8 cellular contexts compared by ENCODE assay signal in the genomic region with DNA sequence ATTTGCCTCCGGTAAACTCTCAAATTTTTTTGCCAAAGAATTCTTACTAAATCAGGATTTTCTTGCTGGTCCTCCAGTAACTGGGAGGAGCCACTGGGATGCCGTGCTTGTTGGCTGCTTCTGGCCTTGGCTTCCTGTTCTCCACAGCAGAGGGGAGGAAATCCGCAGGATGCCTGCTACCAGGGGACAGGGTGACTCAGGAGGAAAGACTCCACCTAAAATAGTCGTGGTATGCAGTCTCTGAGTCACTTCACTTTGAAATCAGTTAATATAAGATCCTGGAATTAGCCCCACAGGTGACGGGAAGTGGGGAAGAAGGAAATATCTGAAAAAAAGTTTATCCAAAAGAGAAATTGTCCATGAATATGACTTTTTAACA. TPM values are rescaled to one million over a fixed set of nuclear protein-coding genes. Genes with fewer than 3 reads are reported as not detected.
DNase-seq lines count a peak whose midpoint lies in the region; ATAC-seq and TF ChIP-seq lines count a peak whose summit lies in the region.

No MANE protein-coding gene starts in this region.

- H3K9me3 ChIP-seq in Caco-2, result no peaks in the 10 kb centered on the region
- H3K9me3 ChIP-seq in liver (ENCODE audit: control insufficient read depth in 4 of 4, low read length in 3 of 4), result no peaks in the 10 kb centered on the region

- peaks cover 19% of the 10 kb centered on the region for H3K4me1 Mint-ChIP-seq in Caco-2 (ENCODE audit: low read depth, unreplicated experiment)
- peaks cover 0 to 2% (median 0%) of the 10 kb centered on the region in 4 donors for H3K4me1 Mint-ChIP-seq in naive thymus-derived CD8-positive, alpha-beta T cell

- H3K9me3 Mint-ChIP-seq in Caco-2 (ENCODE audit: unreplicated experiment), result no peaks in the 10 kb centered on the region
- H3K9me3 Mint-ChIP-seq in naive thymus-derived CD8-positive, alpha-beta T cell, result no peaks in the 10 kb centered on the region

- H3K9ac ChIP-seq in liver (ENCODE audit: low read depth in 1 of 2, low read length in 2 of 2), result peak overlapping the region in 1 of 2 donors; percentile 27

- H3K36me3 ChIP-seq in Caco-2 (ENCODE audit: control insufficient read depth, insufficient read depth, low read length), result no peaks in the 10 kb centered on the region
- no peaks in the 10 kb centered on the region for H3K36me3 ChIP-seq in liver (ENCODE audit: control insufficient read depth in 4 of 4, insufficient read depth in 3 of 4, low read depth in 1 of 4, low read length in 3 of 4)

- peaks cover 31% of the 10 kb centered on the region for H3K4me1 ChIP-seq in Caco-2
- H3K4me1 ChIP-seq in liver (ENCODE audit: control insufficient read depth in 4 of 4, insufficient read depth in 4 of 4, low read length in 3 of 4), result peaks cover 4 to 13% (median 11%) of the 10 kb centered on the region in 4 donors

- peak in 1 of 2 donors; percentile 22 for TF ChIP-seq RAD21 in liver (IDR thresholded peaks at IDR 0.05)

- H3K4me3 Mint-ChIP-seq in Caco-2 (ENCODE audit: unreplicated experiment), result peak overlapping the region; percentile 30
- no peak overlapping the region for H3K4me3 Mint-ChIP-seq in naive thymus-derived CD8-positive, alpha-beta T cell

- H3K4me3 ChIP-seq in Caco-2 (ENCODE audit: low read depth, low read length), result no peak overlapping the region
- no peak overlapping the region for H3K4me3 ChIP-seq in liver (ENCODE audit: low read depth in 1 of 3, low read length in 3 of 3)

- DNase-seq in Caco-2, result peak; percentile 74 to 90
- peak; percentile 90 to 96 for DNase-seq in NCI-H2081 (lab: John Stamatoyannopoulos, UW)
- DNase-seq in GF-D8 (lab: John Stamatoyannopoulos, UW), result no peak
- DNase-seq in naive thymus-derived CD8-positive, alpha-beta T cell, result no peak
- no peak for DNase-seq in GM20000 (ENCODE audit: low spot score)

- H3K36me3 Mint-ChIP-seq in Caco-2 (ENCODE audit: insufficient read depth, unreplicated experiment), result peaks cover 10% of the 10 kb centered on the region
- H3K36me3 Mint-ChIP-seq in naive thymus-derived CD8-positive, alpha-beta T cell, result no peaks in the 10 kb centered on the region

- no peaks in the 10 kb centered on the region for H3K27me3 Mint-ChIP-seq in Caco-2 (ENCODE audit: insufficient read depth, unreplicated experiment)
- H3K27me3 Mint-ChIP-seq in naive thymus-derived CD8-positive, alpha-beta T cell, result peaks cover 14 to 32% (median 17%) of the 10 kb centered on the region in 5 donors

- 39% methylated on average over 5 of the region's 5 CpGs for WGBS in liver

- peak overlapping the region; percentile 12 for H3K27ac ChIP-seq in cingulate gyrus (ENCODE audit: low read depth, low read length)
- peak overlapping the region; percentile 80 to 82 for H3K27ac ChIP-seq in liver (ENCODE audit: low read depth in 1 of 2, low read length in 2 of 2)

- intact Hi-C loops in Caco-2 (cut with micrococcal nuclease; ENCODE audit: unreplicated experiment), result loop anchor here (1.0 to 2.0 kb wide), 2 partner anchors 40 to 47 kb away; no protein-coding TSS in a partner anchor

- no peak for ATAC-seq in naive thymus-derived CD8-positive, alpha-beta T cell
- ATAC-seq in GM21367 (IDR thresholded peaks at IDR 0.05; ENCODE audit: unreplicated experiment), result no peak

- CTCF ChIA-PET in Caco-2 (lab: Charles Lee), result no interaction called here

- POLR2A ChIA-PET in Caco-2 (lab: Charles Lee), result no interaction called here
- POLR2A ChIA-PET in naive thymus-derived CD8-positive, alpha-beta T cell (lab: Charles Lee), result no interaction called here

- H3K27me3 ChIP-seq in Caco-2 (replicated peaks; ENCODE audit: control insufficient read depth, insufficient read depth, low read length), result no peaks in the 10 kb centered on the region
- H3K27me3 ChIP-seq in liver (ENCODE audit: control insufficient read depth in 4 of 4, insufficient read depth in 4 of 4, low read length in 3 of 4), result no peaks in the 10 kb centered on the region

- H3K27ac Mint-ChIP-seq in Caco-2 (ENCODE audit: unreplicated experiment), result peak overlapping the region; percentile 74
- no peak overlapping the region for H3K27ac Mint-ChIP-seq in naive thymus-derived CD8-positive, alpha-beta T cell

- BruUV-seq in Caco-2 (replicated peaks; lab: Mats Ljungman, UMichigan), result no TSS peak

- TF ChIP-seq CTCF in Caco-2 (IDR thresholded peaks at IDR 0.05; ENCODE audit: insufficient read depth in 1 of 2, low read depth in 1 of 2, low read length in 1 of 2, severe bottlenecking in 1 of 2, unreplicated experiment in 1 of 2), result no peak
- TF ChIP-seq CTCF in liver (IDR thresholded peaks at IDR 0.05; ENCODE audit: low read depth, low read length, missing input control), result no peak
- TF ChIP-seq CTCF in GM20000 (IDR thresholded peaks at IDR 0.05; ENCODE audit: extremely low read depth, missing control alignments), result no peak

TF ChIP-seq in liver, 16 proteins besides CTCF, POLR2A, EP300 and RAD21:
- TF ChIP-seq JUND (IDR thresholded peaks at IDR 0.05), result peak; percentile 75 to 89
- TF ChIP-seq NR2F2 (IDR thresholded peaks at IDR 0.05), result peak; percentile 56
- TF ChIP-seq, protein P1, sequence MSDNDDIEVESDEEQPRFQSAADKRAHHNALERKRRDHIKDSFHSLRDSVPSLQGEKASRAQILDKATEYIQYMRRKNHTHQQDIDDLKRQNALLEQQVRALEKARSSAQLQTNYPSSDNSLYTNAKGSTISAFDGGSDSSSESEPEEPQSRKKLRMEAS (IDR thresholded peaks at IDR 0.05), result no peak
- TF ChIP-seq, protein P2, sequence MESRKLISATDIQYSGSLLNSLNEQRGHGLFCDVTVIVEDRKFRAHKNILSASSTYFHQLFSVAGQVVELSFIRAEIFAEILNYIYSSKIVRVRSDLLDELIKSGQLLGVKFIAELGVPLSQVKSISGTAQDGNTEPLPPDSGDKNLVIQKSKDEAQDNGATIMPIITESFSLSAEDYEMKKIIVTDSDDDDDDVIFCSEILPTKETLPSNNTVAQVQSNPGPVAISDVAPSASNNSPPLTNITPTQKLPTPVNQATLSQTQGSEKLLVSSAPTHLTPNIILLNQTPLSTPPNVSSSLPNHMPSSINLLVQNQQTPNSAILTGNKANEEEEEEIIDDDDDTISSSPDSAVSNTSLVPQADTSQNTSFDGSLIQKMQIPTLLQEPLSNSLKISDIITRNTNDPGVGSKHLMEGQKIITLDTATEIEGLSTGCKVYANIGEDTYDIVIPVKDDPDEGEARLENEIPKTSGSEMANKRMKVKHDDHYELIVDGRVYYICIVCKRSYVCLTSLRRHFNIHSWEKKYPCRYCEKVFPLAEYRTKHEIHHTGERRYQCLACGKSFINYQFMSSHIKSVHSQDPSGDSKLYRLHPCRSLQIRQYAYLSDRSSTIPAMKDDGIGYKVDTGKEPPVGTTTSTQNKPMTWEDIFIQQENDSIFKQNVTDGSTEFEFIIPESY (IDR thresholded peaks at IDR 0.05), result no peak

RNA-seq across cellular contexts. Expression of a gene that starts 6.5 kb away (rescaled TPM):
- not detected in 2 replicates for total RNA-seq in Caco-2 (2022)
- total RNA-seq in liver, result 10 to 100 TPM in 1 of 2 donors, 1 to 10 TPM in 1; 5.1 to 12.6 TPM
- polyA plus RNA-seq in liver, result 1 to 10 TPM; 4.9 to 7.7 TPM
- total RNA-seq in naive thymus-derived CD8-positive, alpha-beta T cell, result not detected
- not detected for polyA plus RNA-seq in naive thymus-derived CD8-positive, alpha-beta T cell

RNA-seq across cellular contexts. Expression of a gene that starts 37.5 kb away (rescaled TPM):
- 49.2 and 78.3 TPM in 2 replicates for total RNA-seq in Caco-2 (2022)
- total RNA-seq in liver, result 10 to 100 TPM; 21.5 to 31.5 TPM
- polyA plus RNA-seq in liver, result 10 to 100 TPM; 20.0 to 28.8 TPM
- total RNA-seq in naive thymus-derived CD8-positive, alpha-beta T cell, result not detected
- polyA plus RNA-seq in naive thymus-derived CD8-positive, alpha-beta T cell, result not detected

Comparison
In these comparisons a context has a peak if more than half of its experiments do, and no peak if none do; other contexts are left out.
1. DNase-seq: peak in Caco-2 (2 of 2) and NCI-H2081 (2 of 2); none in GF-D8 (single experiment), naive thymus-derived CD8-positive, alpha-beta T cell (0 of 10) and GM20000 (single experiment).
2. RNA of a gene that starts 37.5 kb away (total RNA-seq): 49.2 to 78.3 TPM in Caco-2 and 21.5 to 31.5 TPM in liver; not detected in naive thymus-derived CD8-positive, alpha-beta T cell; every median in the first group is over 10 times any median in the second.